8 cellular contexts compared by ENCODE assay signal in the genomic region with DNA sequence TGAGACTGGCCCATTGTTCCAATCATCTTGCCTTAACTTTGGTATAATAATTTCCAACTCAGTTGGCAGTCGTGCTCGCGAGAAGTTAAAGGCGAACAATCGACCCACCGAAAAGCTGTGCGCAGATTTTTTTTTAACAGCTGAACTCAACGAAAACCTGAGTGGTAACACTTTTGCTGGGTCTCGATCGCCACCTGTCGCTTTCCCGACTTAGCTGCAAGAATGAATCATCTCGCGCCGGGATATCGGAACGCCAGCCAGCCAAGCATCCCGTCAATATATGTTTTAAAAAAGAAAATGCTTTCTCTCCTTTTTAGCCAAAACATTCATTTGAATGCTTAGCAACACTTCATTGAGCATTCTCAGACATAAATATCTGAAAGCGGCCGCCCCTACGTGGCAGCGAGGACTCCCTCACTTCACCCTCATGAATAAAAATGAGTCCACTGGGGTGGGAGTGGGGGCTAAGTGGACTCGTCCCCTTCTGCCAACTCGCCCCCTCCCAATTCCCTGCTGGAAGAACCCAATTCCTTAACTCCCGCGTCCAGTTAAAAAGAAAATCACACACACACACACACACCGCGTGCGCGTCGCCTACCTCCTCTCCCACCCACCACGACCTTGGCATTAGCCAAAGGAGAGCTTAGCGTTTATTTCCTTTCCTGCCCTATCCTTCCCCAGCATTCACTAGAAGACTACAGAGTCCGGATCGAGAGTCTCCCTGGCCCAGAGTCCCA.
DNase-seq lines count a peak whose midpoint lies in the region; ATAC-seq and TF ChIP-seq lines count a peak whose summit lies in the region.

No MANE protein-coding gene starts in this region.

- no peaks in the 10 kb centered on the region for H3K9me3 ChIP-seq in stomach smooth muscle (ENCODE audit: control insufficient read depth in 2 of 2, low read length in 2 of 2)

- ATAC-seq in GM19023 (IDR thresholded peaks at IDR 0.05; ENCODE audit: unreplicated experiment), result no peak

- no peak overlapping the region for H3K27ac ChIP-seq in VCaP
- H3K27ac ChIP-seq in epithelial cell of prostate, result peak overlapping the region; percentile 17
- peak overlapping the region; percentile 94 for H3K27ac ChIP-seq in stomach smooth muscle (ENCODE audit: low read length)

- H3K36me3 ChIP-seq in stomach smooth muscle (ENCODE audit: control insufficient read depth in 2 of 2, insufficient read depth in 2 of 2, low read length in 2 of 2), result no peaks in the 10 kb centered on the region

- peak overlapping the region; percentile 93 to 94 for H3K4me3 ChIP-seq in stomach smooth muscle (ENCODE audit: low read length in 2 of 2)

- H3K27me3 ChIP-seq in stomach smooth muscle (ENCODE audit: control insufficient read depth in 1 of 2, insufficient read depth in 2 of 2, low read length in 2 of 2), result no peaks in the 10 kb centered on the region

- DNase-seq in activated naive CD4-positive, alpha-beta T cell treated with Interleukin-2 at 50 U/mL for 16 hours, result peak; percentile 22
- DNase-seq in activated naive CD4-positive, alpha-beta T cell (lab: John Stamatoyannopoulos, UW), result no peak
- DNase-seq in NCI-H146 treated with DMSO at 0.1 percent for 48 hours (lab: John Stamatoyannopoulos, UW; ENCODE audit: unreplicated experiment), result peak; percentile 22
- DNase-seq in epithelial cell of prostate (ENCODE audit: low read depth, low spot score), result no peak
- DNase-seq in medulla oblongata (ENCODE audit: extremely low spot score), result peak; percentile 75

- H3K4me1 ChIP-seq in stomach smooth muscle (ENCODE audit: control insufficient read depth, insufficient read depth, low read length), result peaks cover 53% of the 10 kb centered on the region

- TF ChIP-seq CTCF in VCaP (conservative IDR thresholded peaks at IDR 0.05), result peak; percentile 85

- H3K9ac ChIP-seq in stomach smooth muscle (ENCODE audit: low read length in 2 of 2), result peak overlapping the region; percentile 92 to 96

Comparison
In these comparisons a context has a peak if more than half of its experiments do, and no peak if none do; other contexts are left out.
1. DNase-seq: peak in activated naive CD4-positive, alpha-beta T cell treated with Interleukin-2 at 50 U/mL for 16 hours (single experiment), NCI-H146 treated with DMSO at 0.1 percent for 48 hours (single experiment) and medulla oblongata (single experiment); none in activated naive CD4-positive, alpha-beta T cell (0 of 4) and epithelial cell of prostate (single experiment).